Comparison of ENCODE assay signal across 16 cellular contexts in the genomic region with DNA sequence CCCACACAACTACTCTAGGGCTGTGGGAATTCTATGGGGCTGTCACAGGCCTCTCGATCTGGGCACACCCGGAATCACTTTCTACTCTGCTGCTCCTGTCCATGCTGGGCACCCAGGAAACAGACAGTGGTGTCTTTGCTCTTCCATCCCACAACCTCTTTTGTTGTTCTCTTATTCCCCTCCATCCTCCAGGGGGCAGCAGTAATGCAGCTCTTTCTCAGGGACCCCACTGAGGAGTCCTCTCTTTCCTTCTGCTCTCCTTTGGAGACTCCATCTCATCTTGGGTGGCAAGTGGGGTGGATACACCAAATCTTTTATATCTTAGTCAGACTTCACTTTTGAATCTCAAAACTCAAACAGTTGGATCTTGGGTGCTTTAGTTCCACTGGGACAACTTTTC.
DNase-seq lines count a peak whose midpoint lies in the region; ATAC-seq, FAIRE-seq and TF ChIP-seq lines count a peak whose summit lies in the region.
"Had no signal": no experiment of that assay in that cellular context is flagged by ENCODE, and none has a peak within 500 bp of the region (broad histone marks: within the 10 kb centered on the region; RNA-seq: fewer than 3 reads in every experiment).

No MANE protein-coding gene starts in this region.

- no peak overlapping the region for H2AFZ ChIP-seq in endothelial cell of umbilical vein (ENCODE audit: low read depth, low read length)

- H3K27ac ChIP-seq in endothelial cell of umbilical vein (ENCODE audit: insufficient read depth, low read depth, low read length), result no peak overlapping the region
- H3K27ac ChIP-seq: SJSA1, suprapubic skin had no signal

- H3K9me3 Mint-ChIP-seq in stimulated activated naive CD8-positive, alpha-beta T cell treated with anti-CD3 and anti-CD28 coated beads, Interleukin-15, amount 100 ng/mL, for 72 hours, result no peaks in the 10 kb centered on the region
- no peaks in the 10 kb centered on the region for H3K9me3 Mint-ChIP-seq in type B pancreatic cell
- H3K9me3 Mint-ChIP-seq: activated CD4-positive, alpha-beta memory T cell treated with anti-CD3 and anti-CD28 coated beads for 36 hours; activated naive CD4-positive, alpha-beta T cell treated with anti-CD3 and anti-CD28 coated beads, Interleukin-2, amount 50 U/mL, for 72 hours; CD4-positive, alpha-beta T cell had no signal

- dilution Hi-C loops in endothelial cell of umbilical vein (cut with MboI; ENCODE audit: extremely low pct_ligation_motif_present, low sequenced_read_pairs), result no loop called here

- no peaks in the 10 kb centered on the region for H3K79me2 ChIP-seq in endothelial cell of umbilical vein (ENCODE audit: control insufficient read depth, insufficient read depth, low read length)

- peaks cover 7% of the 10 kb centered on the region for H3K27me3 Mint-ChIP-seq in stimulated activated naive CD8-positive, alpha-beta T cell treated with anti-CD3 and anti-CD28 coated beads, Interleukin-15, amount 100 ng/mL, for 72 hours
- H3K27me3 Mint-ChIP-seq in type B pancreatic cell, result no peaks in the 10 kb centered on the region
- H3K27me3 Mint-ChIP-seq: activated CD4-positive, alpha-beta memory T cell treated with anti-CD3 and anti-CD28 coated beads for 36 hours; CD4-positive, alpha-beta T cell had no signal

- H3K4me1 ChIP-seq in endothelial cell of umbilical vein (ENCODE audit: control insufficient read depth, extremely low read depth, insufficient read depth, low read length), result no peaks in the 10 kb centered on the region
- H3K4me1 ChIP-seq: suprapubic skin had no signal

- no peak overlapping the region for H3K4me3 Mint-ChIP-seq in stimulated activated naive CD8-positive, alpha-beta T cell treated with anti-CD3 and anti-CD28 coated beads, Interleukin-15, amount 100 ng/mL, for 72 hours
- no peak overlapping the region for H3K4me3 Mint-ChIP-seq in type B pancreatic cell
- H3K4me3 Mint-ChIP-seq: activated CD4-positive, alpha-beta memory T cell treated with anti-CD3 and anti-CD28 coated beads for 36 hours; CD4-positive, alpha-beta T cell had no signal

- no peaks in the 10 kb centered on the region for H3K36me3 Mint-ChIP-seq in type B pancreatic cell
- H3K36me3 Mint-ChIP-seq: activated CD4-positive, alpha-beta memory T cell treated with anti-CD3 and anti-CD28 coated beads for 36 hours; activated naive CD4-positive, alpha-beta T cell treated with anti-CD3 and anti-CD28 coated beads, Interleukin-2, amount 50 U/mL, for 72 hours had no signal

- H3K9me1 ChIP-seq in endothelial cell of umbilical vein (replicated peaks; ENCODE audit: control insufficient read depth, extremely low read depth, insufficient read depth, low read length), result no peaks in the 10 kb centered on the region

- peaks cover 2% of the 10 kb centered on the region in 2 experiments for H3K27me3 ChIP-seq in endothelial cell of umbilical vein (ENCODE audit: control insufficient read depth in 2 of 2, insufficient read depth in 2 of 2, low read length in 2 of 2)
- H3K27me3 ChIP-seq: SJSA1, suprapubic skin had no signal

- ATAC-seq in stimulated activated naive CD8-positive, alpha-beta T cell treated with anti-CD3 and anti-CD28 coated beads, Interleukin-15, Interleukin-2, amounts not matched to agents 100 U/mL and 50 U/mL, for 24 hours, result no peak
- no peak for ATAC-seq in stimulated activated naive CD8-positive, alpha-beta T cell treated with anti-CD3 and anti-CD28 coated beads, Interleukin-15, amount 100 ng/mL, for 72 hours

- no peak overlapping the region for H3K4me3 ChIP-seq in endothelial cell of umbilical vein (replicated peaks in 1 of 3; ENCODE audit: insufficient read depth in 1 of 3, low read depth in 1 of 3, low read length in 3 of 3)
- H3K4me3 ChIP-seq: SJSA1, suprapubic skin had no signal

- CTCF ChIA-PET in endothelial cell of umbilical vein (lab: Charles Lee), result interaction anchor here (1.5 kb wide), 1 partner anchor 9 kb away, joined by 7 read pairs; no protein-coding TSS in a partner anchor

- TF ChIP-seq CTCF in endothelial cell of umbilical vein (IDR thresholded peaks at IDR 0.05; ENCODE audit: extremely low read depth in 1 of 2, insufficient read depth in 1 of 2, low read depth in 1 of 2, low read length in 2 of 2) (peak; percentile 4 to 18), type B pancreatic cell (conservative IDR thresholded peaks at IDR 0.05) (peak; percentile 49)

- peak; percentile 8 for DNase-seq in stimulated activated naive CD8-positive, alpha-beta T cell treated with anti-CD3 and anti-CD28 coated beads, Interleukin-15, Interleukin-2, amounts not matched to agents 100 U/mL and 50 U/mL, for 24 hours
- DNase-seq in stimulated activated naive CD8-positive, alpha-beta T cell treated with anti-CD3 and anti-CD28 coated beads, Interleukin-15, amount 100 ng/mL, for 72 hours, result no peak
- peak; percentile 50 for DNase-seq in NAMALWA (ENCODE audit: low spot score)
- no peak for DNase-seq in endothelial cell of umbilical vein (ENCODE audit: low read depth, low spot score)
- DNase-seq in type B pancreatic cell (ENCODE audit: extremely low spot score, unreplicated experiment), result no peak
- DNase-seq in retina, result no peak
- DNase-seq in NCI-H345 (lab: John Stamatoyannopoulos, UW), result no peak
- DNase-seq in cerebellar nuclear complex (lab: John Stamatoyannopoulos, UW), result no peak
- DNase-seq: activated CD4-positive, alpha-beta memory T cell treated with anti-CD3 and anti-CD28 coated beads for 36 hours; CD4-positive, alpha-beta T cell; effector CD8-positive, alpha-beta T cell; NCI-H2081 treated with DMSO at 0.1 percent for 48 hours had no signal

- FAIRE-seq in endothelial cell of umbilical vein (lab: Jason Lieb, UNC), result no peak
- FAIRE-seq: GM18507 had no signal

- H3K27ac Mint-ChIP-seq in stimulated activated naive CD8-positive, alpha-beta T cell treated with anti-CD3 and anti-CD28 coated beads, Interleukin-15, amount 100 ng/mL, for 72 hours, result peak overlapping the region in 1 of 2 donors; percentile 79
- no peak overlapping the region for H3K27ac Mint-ChIP-seq in type B pancreatic cell
- H3K27ac Mint-ChIP-seq: activated CD4-positive, alpha-beta memory T cell treated with anti-CD3 and anti-CD28 coated beads for 36 hours; activated naive CD4-positive, alpha-beta T cell treated with anti-CD3 and anti-CD28 coated beads, Interleukin-2, amount 50 U/mL, for 72 hours; CD4-positive, alpha-beta T cell had no signal

- no peaks in the 10 kb centered on the region for H3K36me3 ChIP-seq in endothelial cell of umbilical vein (ENCODE audit: control insufficient read depth in 2 of 2, extremely low read depth in 1 of 2, insufficient read depth in 2 of 2, low read length in 2 of 2)
- H3K36me3 ChIP-seq: SJSA1, suprapubic skin had no signal

- BruUV-seq in endothelial cell of umbilical vein (replicated peaks; lab: Mats Ljungman, UMichigan), result no TSS peak

- no peak overlapping the region for H3K4me2 ChIP-seq in endothelial cell of umbilical vein (ENCODE audit: insufficient read depth, low read length)

- intact Hi-C loops in endothelial cell of umbilical vein (cut with micrococcal nuclease), result no loop called here

- H3K4me1 Mint-ChIP-seq in stimulated activated naive CD8-positive, alpha-beta T cell treated with anti-CD3 and anti-CD28 coated beads, Interleukin-15, amount 100 ng/mL, for 72 hours, result no peaks in the 10 kb centered on the region
- H3K4me1 Mint-ChIP-seq in type B pancreatic cell (ENCODE audit: unreplicated experiment), result peaks cover 6% of the 10 kb centered on the region

- POLR2A ChIA-PET in endothelial cell of umbilical vein (lab: Charles Lee), result no interaction called here

- no peak for TF ChIP-seq POLR2A in endothelial cell of umbilical vein (IDR thresholded peaks at IDR 0.05; ENCODE audit: low read depth, low read length)

- H3K9me3 ChIP-seq in endothelial cell of umbilical vein (replicated peaks; ENCODE audit: control insufficient read depth, insufficient read depth, low read length), result no peaks in the 10 kb centered on the region
- H3K9me3 ChIP-seq: SJSA1, suprapubic skin had no signal

- no peak overlapping the region for H3K9ac ChIP-seq in endothelial cell of umbilical vein (replicated peaks; ENCODE audit: extremely low read depth, insufficient read depth, low read length)

- H4K20me1 ChIP-seq in endothelial cell of umbilical vein (replicated peaks; ENCODE audit: control insufficient read depth, extremely low read depth, insufficient read depth, low read length), result no peaks in the 10 kb centered on the region

TF ChIP-seq in endothelial cell of umbilical vein, 7 proteins besides CTCF, POLR2A, EP300 and RAD21:
- TF ChIP-seq GATA2 (IDR thresholded peaks at IDR 0.05; ENCODE audit: insufficient read depth, insufficient read length, low read depth, low read length), result no peak
TF ChIP-seq in endothelial cell of umbilical vein: peak in this region for 0.

Comparison
In these comparisons a context has a peak if more than half of its experiments do, and no peak if none do; other contexts are left out.
1. DNase-seq: peak in stimulated activated naive CD8-positive, alpha-beta T cell treated with anti-CD3 and anti-CD28 coated beads, Interleukin-15, Interleukin-2, amounts not matched to agents 100 U/mL and 50 U/mL, for 24 hours (single experiment) and NAMALWA (single experiment); none in stimulated activated naive CD8-positive, alpha-beta T cell treated with anti-CD3 and anti-CD28 coated beads, Interleukin-15, amount 100 ng/mL, for 72 hours (0 of 2), endothelial cell of umbilical vein (single experiment), type B pancreatic cell (single experiment), retina (single experiment), NCI-H345 (single experiment) and cerebellar nuclear complex (0 of 2).